Comparison of ENCODE assay signal across 8 cellular contexts in the genomic region with DNA sequence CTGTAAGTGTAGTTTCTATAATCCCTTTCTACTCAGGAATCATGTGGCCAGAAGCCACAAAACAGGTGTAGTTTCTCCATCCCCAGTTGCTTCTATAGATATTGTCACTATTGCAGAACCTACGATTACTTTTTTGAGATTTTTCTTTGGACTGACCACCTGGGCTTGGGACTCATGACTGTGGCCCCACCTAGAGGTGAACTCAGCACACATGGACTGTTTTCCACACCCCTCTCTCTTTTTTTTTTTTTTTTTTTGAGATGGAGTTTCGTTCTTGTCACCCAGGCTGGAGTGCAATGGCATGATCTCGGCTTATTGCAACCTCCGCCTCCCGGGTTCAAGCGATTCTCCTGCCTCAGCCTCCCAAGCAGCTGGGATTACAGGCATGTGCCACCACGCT. TPM values are rescaled to one million over a fixed set of nuclear protein-coding genes. Genes with fewer than 3 reads are reported as not detected.
A peak's percentile ranks its signal among the peaks of the same experiment; 100 is the strongest.
DNase-seq lines count a peak whose midpoint lies in the region; ATAC-seq, FAIRE-seq and TF ChIP-seq lines count a peak whose summit lies in the region.
"Not testable (repeated sequence)": the region's sequence is repeated elsewhere in the genome, so short reads cannot be mapped to it uniquely, and the experiment has no call there.

No MANE protein-coding gene starts in this region.

- not testable (repeated sequence) for H2AFZ ChIP-seq in MM.1S (ENCODE audit: low read length); PC-9; K562 (ENCODE audit: low read depth, low read length); HepG2 (ENCODE audit: low read length)

- in situ Hi-C loops in K562 (cut with MboI); HepG2 (cut with HindIII; ENCODE audit: extremely low pct_ligation_motif_present, low pct_unique_long_range_greater_than_20kb): not testable (repeated sequence)

- TF ChIP-seq EP300 in K562 (IDR thresholded peaks at IDR 0.05; ENCODE audit: low read length): peak; percentile 5; the same call in 1 of the 2 replicates
- not testable (repeated sequence) for TF ChIP-seq EP300 in HepG2 (IDR thresholded peaks at IDR 0.05; ENCODE audit: low read depth in 2 of 2, low read length in 2 of 2); HepG2 (CRISPR knock-in tag; IDR thresholded peaks at IDR 0.05; ENCODE audit: borderline replicate concordance)

- not testable (repeated sequence) for FAIRE-seq in K562 (lab: Jason Lieb, UNC); HepG2 (lab: Jason Lieb, UNC)

- POLR2A ChIA-PET in HEK293T (lab: Yijun Ruan, JAX); PC-9 (lab: Charles Lee; ENCODE audit: unreplicated experiment); K562 (lab: Yijun Ruan, JAX); HepG2 (lab: Yijun Ruan, JAX): not testable (repeated sequence)

- not testable (repeated sequence) for H3K4me3 ChIP-seq in BE2C (ENCODE audit: low read depth, low read length); GM06990 (replicated peaks; ENCODE audit: low read depth, low read length); MM.1S (ENCODE audit: low read length); PC-9; K562; fibroblast of mammary gland (ENCODE audit: control insufficient read depth, low read depth, low read length); HepG2 (replicated peaks in 1 of 3; ENCODE audit: insufficient read depth in 1 of 3, low read depth in 2 of 3, low read length in 3 of 3)

- not testable (repeated sequence) for H3F3A ChIP-seq in MM.1S (ENCODE audit: insufficient read depth, low read length); PC-9 (ENCODE audit: insufficient read depth, low read depth)

- 48% methylated on average over 2 of the region's 7 CpGs for WGBS in K562 (ENCODE audit: insufficient coverage, low coverage, missing lambda C conversion rate)
- 34% methylated on average over 7 of the region's 7 CpGs for WGBS in HepG2 (ENCODE audit: low lambda C conversion rate)

- ATAC-seq in K562 (peak; percentile 91), HepG2 (peak; percentile 74)

- H4K20me1 ChIP-seq in MM.1S (ENCODE audit: insufficient read depth, low read length); PC-9 (ENCODE audit: insufficient read depth); K562 (replicated peaks; ENCODE audit: control insufficient read depth, insufficient read depth, low read length); HepG2 (ENCODE audit: insufficient read depth, low read length): not testable (repeated sequence)

- intact Hi-C loops in PC-9 (cut with micrococcal nuclease; ENCODE audit: unreplicated experiment); HepG2 (cut with micrococcal nuclease; ENCODE audit: unreplicated experiment): not testable (repeated sequence)
- intact Hi-C loops in K562 (cut with micrococcal nuclease): loop anchor here (1.0 to 5.0 kb wide), 3 partner anchors 73 to 192 kb away; a partner anchor contains a TSS

- TF ChIP-seq POLR2A in K562 (conservative IDR thresholded peaks at IDR 0.05); HepG2 (IDR thresholded peaks at IDR 0.05; ENCODE audit: insufficient read depth in 1 of 2, low read depth in 2 of 2, low read length in 2 of 2): not testable (repeated sequence)

- H3K4me1 ChIP-seq in BE2C; MM.1S (ENCODE audit: low read length); PC-9 (replicated peaks; ENCODE audit: insufficient read depth); K562 (replicated peaks in 1 of 2; ENCODE audit: control insufficient read depth in 2 of 2, insufficient read depth in 2 of 2, low read length in 2 of 2); HepG2 (ENCODE audit: insufficient read depth, low read length): not testable (repeated sequence)

- not testable (repeated sequence) for BruUV-seq in PC-9 (replicated peaks; lab: Mats Ljungman, UMichigan); K562 (replicated peaks; lab: Mats Ljungman, UMichigan); HepG2 (replicated peaks; lab: Mats Ljungman, UMichigan)

- not testable (repeated sequence) for H3K9me1 ChIP-seq in K562 (ENCODE audit: control insufficient read depth, insufficient read depth, low read length)

- not testable (repeated sequence) for H3K27ac ChIP-seq in MM.1S (ENCODE audit: low read length); PC-9; K562 (ENCODE audit: extremely low read depth, low read depth, low read length); HepG2 (ENCODE audit: extremely low read length, insufficient read depth, low read length)

- not testable (repeated sequence) for H3K9ac ChIP-seq in MM.1S (ENCODE audit: low read length); K562 (ENCODE audit: insufficient read depth in 1 of 2, low read depth in 2 of 2, low read length in 2 of 2); HepG2 (ENCODE audit: insufficient read depth, low read depth, low read length)

- peak in 1 of 2 experiments; percentile 56; a peak in 2 of 4 replicates for TF ChIP-seq RAD21 in K562 (CRISPR knock-in tag; conservative IDR thresholded peaks at IDR 0.05 in 1 of 2, IDR thresholded peaks at IDR 0.05 in 1 of 2)
- not testable (repeated sequence) for TF ChIP-seq RAD21 in HepG2 (CRISPR knock-in tag; IDR thresholded peaks at IDR 0.05)

- TF ChIP-seq CTCF in BE2C (IDR thresholded peaks at IDR 0.05; ENCODE audit: low read depth, low read length) (peak; percentile 48), GM06990 (IDR thresholded peaks at IDR 0.05; ENCODE audit: insufficient read depth, low read length, poor library complexity, severe bottlenecking) (peak; percentile 28), MM.1S (IDR thresholded peaks at IDR 0.05; ENCODE audit: low read length) (peak; percentile 21; the same call in 1 of the 2 replicates), PC-9 (conservative IDR thresholded peaks at IDR 0.05) (0 out of 2 replicates have a peak, but pooled peaks have one; percentile 20), K562 (IDR thresholded peaks at IDR 0.05 in 2 of 3, conservative IDR thresholded peaks at IDR 0.05 in 1 of 3; ENCODE audit: insufficient read depth in 2 of 3, low read depth in 1 of 3, low read length in 3 of 3) (peak; percentile 53 to 57 (median 55); a peak in 5 of 6 replicates), fibroblast of mammary gland (conservative IDR thresholded peaks at IDR 0.05; ENCODE audit: control insufficient read depth, insufficient read depth, low read depth, low read length) (peak; percentile 20), HepG2 (CRISPR knock-in tag; IDR thresholded peaks at IDR 0.05) (peak; percentile 56)

- H3K36me3 ChIP-seq in BE2C; GM06990 (ENCODE audit: control insufficient read depth, insufficient read depth, low read length); MM.1S (replicated peaks; ENCODE audit: insufficient read depth, low read length); PC-9 (ENCODE audit: low read depth); K562 (ENCODE audit: control insufficient read depth, insufficient read depth, low read length); HepG2 (replicated peaks in 1 of 2; ENCODE audit: control insufficient read depth in 1 of 2, insufficient read depth in 2 of 2, low read length in 2 of 2): not testable (repeated sequence)

- not testable (repeated sequence) for H3K27me3 ChIP-seq in BE2C; GM06990 (replicated peaks; ENCODE audit: control insufficient read depth, insufficient read depth, low read length); MM.1S (replicated peaks; ENCODE audit: insufficient read depth, low read length); PC-9 (ENCODE audit: insufficient read depth, low read depth); K562 (ENCODE audit: control insufficient read depth in 2 of 2, insufficient read depth in 2 of 2, low read length in 2 of 2); HepG2 (ENCODE audit: control insufficient read depth in 1 of 2, insufficient read depth in 2 of 2, low read length in 2 of 2)

- DNase-seq in BE2C (peak; percentile 33), HEK293T (ENCODE audit: extremely low spot score) (peak; percentile 15), MM.1S (peak; percentile 29), K562 (ENCODE audit: extremely low read depth in 1 of 4, low spot score in 3 of 4) (peak; percentile 34 to 68 (median 58)), fibroblast of mammary gland (ENCODE audit: low read depth) (peak; percentile 23), HepG2 (ENCODE audit: low spot score) (peak; percentile 45)
- not testable (repeated sequence) for DNase-seq in GM06990 (ENCODE audit: extremely low read depth, insufficient read length); PC-9

- not testable (repeated sequence) for H3K79me2 ChIP-seq in MM.1S (ENCODE audit: low read length); PC-9 (ENCODE audit: low read depth); K562 (ENCODE audit: control insufficient read depth, insufficient read depth, low read length); HepG2 (ENCODE audit: insufficient read depth, low read length)

- not testable (repeated sequence) for H3K9me2 ChIP-seq in MM.1S (replicated peaks; ENCODE audit: insufficient read depth, low read length); PC-9 (ENCODE audit: insufficient read depth)

- H3K9me3 ChIP-seq in BE2C; MM.1S (replicated peaks; ENCODE audit: insufficient read depth, low read length); PC-9 (ENCODE audit: insufficient read depth, low read depth); K562 (replicated peaks; ENCODE audit: control insufficient read depth, insufficient read depth, low read depth, low read length); HepG2 (ENCODE audit: low read length): not testable (repeated sequence)

- H3K4me2 ChIP-seq in MM.1S (ENCODE audit: low read depth, low read length); PC-9; K562 (ENCODE audit: insufficient read depth, low read length): not testable (repeated sequence)
- H3K4me2 ChIP-seq in HepG2 (ENCODE audit: low read depth, low read length): peak overlapping the region; percentile 35; the same call in 1 of the 2 replicates

- CTCF ChIA-PET in HEK293T (lab: Yijun Ruan, JAX); PC-9 (lab: Charles Lee); HepG2 (lab: Yijun Ruan, JAX; ENCODE audit: low intra/inter-chr PET ratio, low total read pairs): not testable (repeated sequence)
- CTCF ChIA-PET in K562 (lab: Yijun Ruan, JAX; ENCODE audit: low intra/inter-chr PET ratio): interaction anchor here (0.9 to 2.5 kb wide), 2 partner anchors 192 to 196 kb away, joined by 8 to 10 read pairs; no protein-coding TSS in a partner anchor

RNA-seq across cellular contexts. Expression of a gene that starts 13.2 kb away (rescaled TPM):
- polyA plus RNA-seq in BE2C (2012; ENCODE audit: insufficient read depth, insufficient read length, low read depth): 8.4 TPM
- total RNA-seq in PC-9 (2021) (68.6 and 125 TPM in 2 replicates), K562 (2014; rRNA removed) (10.0 and 10.4 TPM in 2 replicates), K562 (2014; rRNA removed; fragmentation: Illumina TruSeq; extraction: Trizol) (18.0 and 23.8 TPM in 2 replicates), K562 (2015; rRNA removed; fragmentation: Illumina TruSeq; extraction: Trizol) (11.2 and 12.7 TPM in 2 replicates), K562 (2021) (44.6 and 46.9 TPM in 2 replicates), HepG2 (2016; rRNA removed; fragmentation: Illumina TruSeq; extraction: Trizol) (12.5 and 21.5 TPM in 2 replicates)
- 30.5 and 50.2 TPM in 2 replicates for total RNA-seq in K562 (2011; cell fraction: chromatin; rRNA removed; ENCODE audit: low replicate concordance)
- total RNA-seq in K562 (2011; cell fraction: nucleolus; rRNA removed): 23.3 and 25.7 TPM in 2 replicates
- total RNA-seq in K562 (2011; cell fraction: nucleoplasm; rRNA removed): 37.7 and 51.8 TPM in 2 replicates
- polyA plus RNA-seq in K562 (2011; rRNA removed) (18.9 and 31.3 TPM in 2 replicates), K562 (2014; fragmentation: Illumina TruSeq; extraction: Trizol) (19.8 and 21.9 TPM in 2 replicates), K562 (2014; fragmentation: Nextera tagmentation; extraction: Ambion mirVana) (1 to 10 TPM; 3.5 to 3.9 TPM), K562 (2014; rRNA removed) (13.2 and 13.4 TPM in 2 replicates), HepG2 (2011; rRNA removed) (11.6 and 15.9 TPM in 2 replicates)
- 7.8 and 23.8 TPM in 2 replicates for polyA plus RNA-seq in K562 (2011; cell fraction: cytosol; rRNA removed)
- polyA plus RNA-seq in K562 (2011; cell fraction: nucleus; rRNA removed): 12.6 and 15.9 TPM in 2 replicates
- polyA plus RNA-seq in K562 (2012): 11.1 and 36.9 TPM in 2 replicates
- 54.9 and 55.7 TPM in 2 replicates for polyA minus RNA-seq in K562 (2011; rRNA and poly(A)+ RNA removed)
- 15.8 and 20.6 TPM in 2 replicates for polyA minus RNA-seq in K562 (2011; cell fraction: cytosol; rRNA and poly(A)+ RNA removed)
- 11.6 and 17.1 TPM in 2 replicates for polyA minus RNA-seq in K562 (2011; cell fraction: nucleus; rRNA and poly(A)+ RNA removed)
- 7.9 and 8.5 TPM in 2 replicates for total RNA-seq in HepG2 (2016; cell fraction: cytosol; rRNA removed; fragmentation: Illumina TruSeq; extraction: Trizol; ENCODE audit: low read depth)
- 12.0 and 17.6 TPM in 2 replicates for total RNA-seq in HepG2 (2016; cell fraction: insoluble cytoplasmic fraction; rRNA removed; fragmentation: Illumina TruSeq; extraction: Trizol)
- total RNA-seq in HepG2 (2016; cell fraction: membrane; rRNA removed; fragmentation: Illumina TruSeq; extraction: Trizol): 4.6 and 6.2 TPM in 2 replicates
- 11.4 and 12.5 TPM in 2 replicates for total RNA-seq in HepG2 (2016; cell fraction: nucleus; rRNA removed; fragmentation: Illumina TruSeq; extraction: Trizol)
- polyA plus RNA-seq in HepG2 (2011; cell fraction: cytosol; rRNA removed): 8.8 and 13.7 TPM in 2 replicates
- polyA plus RNA-seq in HepG2 (2011; cell fraction: nucleus; rRNA removed): 9.3 and 13.8 TPM in 2 replicates
- polyA plus RNA-seq in HepG2 (2012): 16.8 and 19.2 TPM in 2 replicates
- polyA plus RNA-seq in HepG2 (2016; cell fraction: cytosol; fragmentation: Illumina TruSeq; extraction: Trizol; ENCODE audit: low read depth): 0.50 and 0.54 TPM in 2 replicates
- polyA plus RNA-seq in HepG2 (2016; cell fraction: insoluble cytoplasmic fraction; fragmentation: Illumina TruSeq; extraction: Trizol; ENCODE audit: low read depth): 11.0 and 11.2 TPM in 2 replicates
- polyA plus RNA-seq in HepG2 (2016; cell fraction: membrane; fragmentation: Illumina TruSeq; extraction: Trizol; ENCODE audit: low read depth): 1.5 and 1.6 TPM in 2 replicates
- 12.3 and 12.4 TPM in 2 replicates for polyA plus RNA-seq in HepG2 (2016; cell fraction: nucleus; fragmentation: Illumina TruSeq; extraction: Trizol; ENCODE audit: insufficient read depth, low read depth)
- polyA minus RNA-seq in HepG2 (2011; rRNA and poly(A)+ RNA removed; ENCODE audit: low replicate concordance): 16.5 and 28.7 TPM in 2 replicates
- 15.9 and 19.5 TPM in 2 replicates for polyA minus RNA-seq in HepG2 (2011; cell fraction: cytosol; rRNA and poly(A)+ RNA removed)
- 26.9 and 28.8 TPM in 2 replicates for polyA minus RNA-seq in HepG2 (2011; cell fraction: nucleus; rRNA and poly(A)+ RNA removed)

RNA-seq across cellular contexts. Expression of a gene that starts 58.2 kb away (rescaled TPM):
- polyA plus RNA-seq in BE2C (2012; ENCODE audit: insufficient read depth, insufficient read length, low read depth): 17.2 TPM
- total RNA-seq in PC-9 (2021) (49.3 and 60.6 TPM in 2 replicates), K562 (2014; rRNA removed) (20.1 and 22.6 TPM in 2 replicates), K562 (2014; rRNA removed; fragmentation: Illumina TruSeq; extraction: Trizol) (32.1 and 34.4 TPM in 2 replicates), K562 (2015; rRNA removed; fragmentation: Illumina TruSeq; extraction: Trizol) (29.7 and 29.8 TPM in 2 replicates), K562 (2021) (29.0 and 31.8 TPM in 2 replicates), HepG2 (2016; rRNA removed; fragmentation: Illumina TruSeq; extraction: Trizol) (22.9 and 28.8 TPM in 2 replicates)
- 71.2 and 77.5 TPM in 2 replicates for total RNA-seq in K562 (2011; cell fraction: chromatin; rRNA removed; ENCODE audit: low replicate concordance)
- total RNA-seq in K562 (2011; cell fraction: nucleolus; rRNA removed): 28.5 and 36.1 TPM in 2 replicates
- total RNA-seq in K562 (2011; cell fraction: nucleoplasm; rRNA removed): 34.3 and 37.7 TPM in 2 replicates
- polyA plus RNA-seq in K562 (2011; rRNA removed) (9.3 and 10.8 TPM in 2 replicates), K562 (2014; fragmentation: Illumina TruSeq; extraction: Trizol) (14.6 and 16.6 TPM in 2 replicates), K562 (2014; fragmentation: Nextera tagmentation; extraction: Ambion mirVana) (1 to 10 TPM; 6.0 to 8.3 TPM), K562 (2014; rRNA removed) (12.3 and 13.9 TPM in 2 replicates), HepG2 (2011; rRNA removed) (3.4 and 3.7 TPM in 2 replicates)
- polyA plus RNA-seq in K562 (2011; cell fraction: cytosol; rRNA removed): 5.0 and 8.8 TPM in 2 replicates
- 11.0 and 11.1 TPM in 2 replicates for polyA plus RNA-seq in K562 (2011; cell fraction: nucleus; rRNA removed)
- 13.2 and 15.1 TPM in 2 replicates for polyA plus RNA-seq in K562 (2012)
- polyA minus RNA-seq in K562 (2011; rRNA and poly(A)+ RNA removed): 37.7 and 51.3 TPM in 2 replicates
- polyA minus RNA-seq in K562 (2011; cell fraction: cytosol; rRNA and poly(A)+ RNA removed): 22.4 and 30.3 TPM in 2 replicates
- 10.8 and 25.4 TPM in 2 replicates for polyA minus RNA-seq in K562 (2011; cell fraction: nucleus; rRNA and poly(A)+ RNA removed)
- 4.0 and 5.2 TPM in 2 replicates for total RNA-seq in HepG2 (2016; cell fraction: cytosol; rRNA removed; fragmentation: Illumina TruSeq; extraction: Trizol; ENCODE audit: low read depth)
- 22.6 and 28.8 TPM in 2 replicates for total RNA-seq in HepG2 (2016; cell fraction: insoluble cytoplasmic fraction; rRNA removed; fragmentation: Illumina TruSeq; extraction: Trizol)
- 13.4 and 14.6 TPM in 2 replicates for total RNA-seq in HepG2 (2016; cell fraction: membrane; rRNA removed; fragmentation: Illumina TruSeq; extraction: Trizol)
- total RNA-seq in HepG2 (2016; cell fraction: nucleus; rRNA removed; fragmentation: Illumina TruSeq; extraction: Trizol): 13.2 and 15.2 TPM in 2 replicates
- 2.5 and 3.1 TPM in 2 replicates for polyA plus RNA-seq in HepG2 (2011; cell fraction: cytosol; rRNA removed)
- 3.2 and 4.2 TPM in 2 replicates for polyA plus RNA-seq in HepG2 (2011; cell fraction: nucleus; rRNA removed)
- 7.6 TPM in 2 replicates for polyA plus RNA-seq in HepG2 (2012)
- polyA plus RNA-seq in HepG2 (2016; cell fraction: cytosol; fragmentation: Illumina TruSeq; extraction: Trizol; ENCODE audit: low read depth): 1.6 and 2.0 TPM in 2 replicates
- 14.1 and 14.6 TPM in 2 replicates for polyA plus RNA-seq in HepG2 (2016; cell fraction: insoluble cytoplasmic fraction; fragmentation: Illumina TruSeq; extraction: Trizol; ENCODE audit: low read depth)
- 3.8 and 3.9 TPM in 2 replicates for polyA plus RNA-seq in HepG2 (2016; cell fraction: membrane; fragmentation: Illumina TruSeq; extraction: Trizol; ENCODE audit: low read depth)
- polyA plus RNA-seq in HepG2 (2016; cell fraction: nucleus; fragmentation: Illumina TruSeq; extraction: Trizol; ENCODE audit: insufficient read depth, low read depth): 15.7 and 16.0 TPM in 2 replicates
- polyA minus RNA-seq in HepG2 (2011; rRNA and poly(A)+ RNA removed; ENCODE audit: low replicate concordance): 15.5 and 55.3 TPM in 2 replicates
- polyA minus RNA-seq in HepG2 (2011; cell fraction: cytosol; rRNA and poly(A)+ RNA removed): 12.5 and 16.7 TPM in 2 replicates
- polyA minus RNA-seq in HepG2 (2011; cell fraction: nucleus; rRNA and poly(A)+ RNA removed): 9.0 and 12.3 TPM in 2 replicates
